ENCODE assay signal across 19 cellular contexts in genomic region chr1:162687870-162688269, GRCh38. TPM values are rescaled to one million over a fixed set of nuclear protein-coding genes. Genes with fewer than 3 reads are reported as not detected.
DNase-seq lines count a peak whose midpoint lies in the region; ATAC-seq and TF ChIP-seq lines count a peak whose summit lies in the region.
"Had no signal": no experiment of that assay in that cellular context is flagged by ENCODE, and none has a peak within 500 bp of the region (broad histone marks: within the 10 kb centered on the region; RNA-seq: fewer than 3 reads in every experiment).

No MANE protein-coding gene starts in this region.

- ATAC-seq in HCT116 (no peak), HG02970 (IDR thresholded peaks at IDR 0.05; ENCODE audit: low FRiP score, unreplicated experiment) (no peak), GM18511 (IDR thresholded peaks at IDR 0.05; ENCODE audit: unreplicated experiment) (no peak)
- ATAC-seq: PC-3 had no signal

- no peaks in the 10 kb centered on the region for H3K9me2 ChIP-seq in HCT116 (ENCODE audit: insufficient read depth)

- H3K27me3 ChIP-seq in ACC112 (ENCODE audit: insufficient read depth, low read length), result no peaks in the 10 kb centered on the region
- no peaks in the 10 kb centered on the region for H3K27me3 ChIP-seq in HCT116 (ENCODE audit: insufficient read depth, low read length)
- H3K27me3 ChIP-seq in mesendoderm (ENCODE audit: insufficient read depth, low read length, poor library complexity), result no peaks in the 10 kb centered on the region
- H3K27me3 ChIP-seq: ascending aorta, neutrophil, SJCRH30 had no signal

- RAD21 ChIA-PET in HCT116 (lab: Charles Lee; ENCODE audit: low non-redundant PET in 1 of 2, low total read pairs in 2 of 2, uncharacterized antibody in 2 of 2, unreplicated experiment in 2 of 2), result no interaction called here

- H4K20me1 ChIP-seq in HCT116 (ENCODE audit: insufficient read depth), result no peaks in the 10 kb centered on the region

- H3K18ac ChIP-seq in mesendoderm (ENCODE audit: low read length), result no peak overlapping the region

- WGBS in mesendoderm (ENCODE audit: extremely low coverage, insufficient coverage, low lambda C conversion rate), result no CpG with 5 or more reads among the region's 6 CpGs

- H3K23ac ChIP-seq in mesendoderm (ENCODE audit: low read length), result peak overlapping the region; percentile 29

- no peak overlapping the region for H3K4me3 ChIP-seq in ACC112 (ENCODE audit: low read depth, low read length)
- no peak overlapping the region for H3K4me3 ChIP-seq in HCT116 (replicated peaks in 1 of 2; ENCODE audit: low read depth in 1 of 2, low read length in 2 of 2)
- H3K4me3 ChIP-seq in mesendoderm (ENCODE audit: low read length), result no peak overlapping the region
- H3K4me3 ChIP-seq: ascending aorta, SJCRH30 had no signal

- H3K4me2 ChIP-seq in HCT116 (ENCODE audit: low read length) (no peak overlapping the region), mesendoderm (ENCODE audit: low read length) (no peak overlapping the region)

- intact Hi-C loops in HCT116 (cut with micrococcal nuclease), result no loop called here

- H3K4me1 ChIP-seq in ACC112 (ENCODE audit: control insufficient read depth, insufficient read depth, low read length, unreplicated experiment) (peaks cover 57% of the 10 kb centered on the region), HCT116 (ENCODE audit: control insufficient read depth in 1 of 2, insufficient read depth in 2 of 2, low read length in 2 of 2) (peaks cover 17 to 35% of the 10 kb centered on the region in 2 experiments), mesendoderm (ENCODE audit: control insufficient read depth, low read depth, low read length) (no peaks in the 10 kb centered on the region)
- H3K4me1 ChIP-seq: SJCRH30 had no signal

- no peak overlapping the region for H4K8ac ChIP-seq in mesendoderm (ENCODE audit: low read depth, low read length)

- DNase-seq in HCT116 (ENCODE audit: low read depth, low spot score), result no peak
- DNase-seq in dermis microvascular lymphatic vessel endothelial cell (ENCODE audit: low read depth in 2 of 2), result peak; percentile 53 to 79
- no peak for DNase-seq in mesendoderm
- no peak for DNase-seq in SKM-1 (lab: John Stamatoyannopoulos, UW; ENCODE audit: unreplicated experiment)
- DNase-seq in Kasumi-1 (lab: John Stamatoyannopoulos, UW), result no peak
- DNase-seq: activated CD4-positive, alpha-beta T cell treated with anti-CD3 and anti-CD28 coated beads for 4 hours; activated gamma-delta T cell; foreskin fibroblast; NCI-H146; NCI-H82; PC-3; retina; SJCRH30; stimulated activated naive CD4-positive, alpha-beta T cell had no signal

- no peak overlapping the region for H2BK15ac ChIP-seq in mesendoderm (replicated peaks; ENCODE audit: low read depth)

- H3K27ac ChIP-seq in ACC112 (ENCODE audit: low read depth, low read length) (peak overlapping the region; percentile 85; the same call in 1 of the 2 replicates), HCT116 (ENCODE audit: low read depth, low read length) (no peak overlapping the region), mesendoderm (ENCODE audit: low read depth, low read length) (no peak overlapping the region)
- H3K27ac ChIP-seq: neutrophil, SJCRH30 had no signal

- no peak overlapping the region for H3K9ac ChIP-seq in HCT116 (ENCODE audit: low read length)
- no peak overlapping the region for H3K9ac ChIP-seq in mesendoderm (ENCODE audit: low read length)

- BruUV-seq in HCT116 (replicated peaks; lab: Mats Ljungman, UMichigan), result no TSS peak

- CTCF ChIA-PET in HCT116 (lab: Charles Lee), result no interaction called here

- H2BK120ac ChIP-seq in mesendoderm (ENCODE audit: low read depth, low read length), result no peak overlapping the region

- no peak for TF ChIP-seq RAD21 in HCT116 (IDR thresholded peaks at IDR 0.05; ENCODE audit: low read depth)

- no peak for TF ChIP-seq CTCF in HCT116 (IDR thresholded peaks at IDR 0.05 in 2 of 3, conservative IDR thresholded peaks at IDR 0.05 in 1 of 3; ENCODE audit: borderline replicate concordance in 1 of 3, insufficient read depth in 1 of 3, low read depth in 2 of 3, low read length in 2 of 3)

- no peak overlapping the region for H2BK5ac ChIP-seq in mesendoderm (ENCODE audit: low read length)

- H3K9me3 ChIP-seq in HCT116 (ENCODE audit: control insufficient read depth in 1 of 2, insufficient read depth in 1 of 2, low read depth in 1 of 2, low read length in 2 of 2), result peaks cover 0 to 3% of the 10 kb centered on the region in 2 experiments; a peak in 1 of 4 replicates
- H3K9me3 ChIP-seq: ascending aorta, neutrophil, SJCRH30 had no signal

- H3K36me3 ChIP-seq in ACC112 (ENCODE audit: insufficient read depth, low read length) (peaks cover 21% of the 10 kb centered on the region), HCT116 (ENCODE audit: control insufficient read depth in 1 of 2, insufficient read depth in 2 of 2, low read length in 2 of 2) (no peaks in the 10 kb centered on the region), mesendoderm (ENCODE audit: control insufficient read depth, insufficient read depth, low read length) (no peaks in the 10 kb centered on the region)
- H3K36me3 ChIP-seq: ascending aorta, neutrophil, SJCRH30 had no signal

- H2AFZ ChIP-seq in ACC112 (ENCODE audit: low read length, unreplicated experiment), result no peak overlapping the region
- H2AFZ ChIP-seq in HCT116 (ENCODE audit: low read depth, low read length, poor library complexity, severe bottlenecking), result no peak overlapping the region

- POLR2A ChIA-PET in HCT116 (lab: Charles Lee), result no interaction called here

- TF ChIP-seq POLR2A in HCT116 (IDR thresholded peaks at IDR 0.05; ENCODE audit: borderline replicate concordance, extremely low read depth, insufficient read depth, insufficient read length), result no peak

- H4K5ac ChIP-seq in mesendoderm (ENCODE audit: low read length), result no peak overlapping the region

- no peak overlapping the region for H2AK5ac ChIP-seq in mesendoderm (ENCODE audit: low read length)

- H3K4ac ChIP-seq in mesendoderm (ENCODE audit: low read depth, low read length), result no peak overlapping the region

- peaks cover 73% of the 10 kb centered on the region for H3K79me2 ChIP-seq in ACC112 (ENCODE audit: control insufficient read depth, insufficient read depth, low read length, unreplicated experiment)
- H3K79me2 ChIP-seq in HCT116 (ENCODE audit: insufficient read depth, low read length), result no peaks in the 10 kb centered on the region
- H3K79me2 ChIP-seq in mesendoderm (ENCODE audit: control insufficient read depth, insufficient read depth, low read length), result no peaks in the 10 kb centered on the region

- no peaks in the 10 kb centered on the region for H3K79me1 ChIP-seq in mesendoderm (ENCODE audit: low read length)

- no peak overlapping the region for H3K56ac ChIP-seq in mesendoderm (ENCODE audit: low read length)

TF ChIP-seq in HCT116, 20 proteins besides CTCF, POLR2A, EP300 and RAD21:
- no peak for TF ChIP-seq YY1 (IDR thresholded peaks at IDR 0.05; ENCODE audit: extremely low read depth, insufficient replicate concordance, low read depth, low read length)
- TF ChIP-seq SIN3A (IDR thresholded peaks at IDR 0.05; ENCODE audit: low read depth), result no peak
- TF ChIP-seq CEBPB (IDR thresholded peaks at IDR 0.05; ENCODE audit: low read depth), result no peak
- TF ChIP-seq JUND (IDR thresholded peaks at IDR 0.05), result 0 out of 2 replicates have a peak, but pooled peaks have one; percentile 22
- peak; percentile 63 for TF ChIP-seq FOSL1 (IDR thresholded peaks at IDR 0.05; ENCODE audit: low read depth)
- TF ChIP-seq, protein P1, sequence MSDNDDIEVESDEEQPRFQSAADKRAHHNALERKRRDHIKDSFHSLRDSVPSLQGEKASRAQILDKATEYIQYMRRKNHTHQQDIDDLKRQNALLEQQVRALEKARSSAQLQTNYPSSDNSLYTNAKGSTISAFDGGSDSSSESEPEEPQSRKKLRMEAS (IDR thresholded peaks at IDR 0.05), result no peak
- TF ChIP-seq, protein P2, sequence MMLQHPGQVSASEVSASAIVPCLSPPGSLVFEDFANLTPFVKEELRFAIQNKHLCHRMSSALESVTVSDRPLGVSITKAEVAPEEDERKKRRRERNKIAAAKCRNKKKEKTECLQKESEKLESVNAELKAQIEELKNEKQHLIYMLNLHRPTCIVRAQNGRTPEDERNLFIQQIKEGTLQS (IDR thresholded peaks at IDR 0.05), result no peak

RNA-seq across cellular contexts. Expression of gene DDR2, which starts 55.6 kb away (rescaled TPM):
- total RNA-seq in HCT116 (2021; ENCODE audit: unreplicated experiment) (0.84 TPM), dermis microvascular lymphatic vessel endothelial cell (2.1 and 10.8 TPM in 2 replicates)
- 0.29 and 0.42 TPM in 2 replicates for polyA plus RNA-seq in HCT116 (2012)
- polyA plus RNA-seq in mesendoderm (2013, experiment 1 of 2), result 1.7 TPM
- 1.8 TPM for polyA plus RNA-seq in mesendoderm (2013, experiment 2 of 2)

Comparison
In these comparisons a context has a peak if more than half of its experiments do, and no peak if none do; other contexts are left out.
1. DNase-seq: peak in dermis microvascular lymphatic vessel endothelial cell (2 of 2); none in HCT116 (single experiment), mesendoderm (single experiment), SKM-1 (single experiment) and Kasumi-1 (0 of 2).